9 cellular contexts compared by ENCODE assay signal in the genomic region with DNA sequence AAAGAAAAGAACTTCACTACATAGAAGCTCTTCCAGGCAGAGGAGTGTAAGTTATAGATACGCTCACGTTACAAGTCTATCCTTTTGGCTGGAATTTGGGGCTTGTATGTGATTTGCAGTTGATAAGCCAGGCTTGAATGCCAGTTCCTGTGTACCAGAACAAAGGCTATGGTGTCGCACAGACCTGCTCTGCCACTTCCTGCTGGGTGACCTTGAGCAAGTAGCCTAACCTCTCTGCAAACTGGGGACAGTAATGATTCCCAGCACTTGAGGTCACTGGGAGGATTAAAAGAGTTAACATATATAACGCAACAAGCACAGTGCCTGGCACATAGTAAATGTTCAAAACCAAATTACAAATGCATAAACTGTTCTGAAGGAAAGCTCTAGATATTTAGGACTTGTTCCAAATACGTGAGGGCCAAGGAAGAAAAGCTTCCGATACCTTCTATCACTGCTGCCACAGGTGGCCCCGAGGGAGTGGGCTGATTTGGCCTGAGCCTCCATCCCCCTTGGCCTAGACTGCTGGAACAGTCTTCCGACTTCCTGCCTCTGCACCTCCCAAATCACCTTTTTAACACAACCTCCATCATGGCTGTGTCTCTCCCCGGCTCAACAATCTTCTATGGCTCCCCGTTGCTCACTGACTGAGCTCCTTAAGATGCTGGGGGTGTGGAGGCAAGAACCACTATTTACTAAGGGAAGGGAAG. TPM values are rescaled to one million over a fixed set of nuclear protein-coding genes. Genes with fewer than 3 reads are reported as not detected.
DNase-seq lines count a peak whose midpoint lies in the region; ATAC-seq, FAIRE-seq and TF ChIP-seq lines count a peak whose summit lies in the region.
"Had no signal": no experiment of that assay in that cellular context is flagged by ENCODE, and none has a peak within 500 bp of the region (broad histone marks: within the 10 kb centered on the region; RNA-seq: fewer than 3 reads in every experiment).

No MANE protein-coding gene starts in this region.

- intact Hi-C loops in activated CD8-positive, alpha-beta T cell treated with anti-CD3 and anti-CD28 coated beads for 36 hours (cut with micrococcal nuclease): loop anchor here (10.0 kb wide), 2 partner anchors 62 to 152 kb away; a partner anchor contains a TSS

- DNase-seq in A549 (ENCODE audit: low read depth in 1 of 2, low spot score in 1 of 2) (no peak), H9 (peak; percentile 36), mesendoderm (peak; percentile 23), COLO829 (ENCODE audit: low spot score) (no peak), erythroblast (lab: John Stamatoyannopoulos, UW) (no peak), HPDE6-E6E7 (ENCODE audit: extremely low spot score) (no peak)
- peak; percentile 32 for DNase-seq in activated CD8-positive, alpha-beta T cell treated with anti-CD3 and anti-CD28 coated beads for 36 hours
- DNase-seq: SW 1271 had no signal

- H3K79me1 ChIP-seq in H9 (ENCODE audit: insufficient read depth, low read depth, low read length, poor library complexity, severe bottlenecking) (no peaks in the 10 kb centered on the region), mesendoderm (ENCODE audit: low read length) (no peaks in the 10 kb centered on the region)

- no peak overlapping the region for H3K27ac ChIP-seq in A549
- H3K27ac ChIP-seq in H9 (ENCODE audit: insufficient read length, low read depth, low read length): no peak overlapping the region
- no peak overlapping the region for H3K27ac ChIP-seq in mesendoderm (ENCODE audit: low read depth, low read length)

- no peaks in the 10 kb centered on the region for H3K79me2 ChIP-seq in H9 (ENCODE audit: insufficient read depth, low read length)
- H3K79me2 ChIP-seq in mesendoderm (ENCODE audit: control insufficient read depth, insufficient read depth, low read length): no peaks in the 10 kb centered on the region

- CTCF ChIA-PET in A549 (lab: Yijun Ruan, JAX): interaction anchor here (0.9 to 2.8 kb wide), 6 partner anchors 23 to 275 kb away, joined by 3 to 10 read pairs (median 5); no protein-coding TSS in a partner anchor
- CTCF ChIA-PET in activated CD8-positive, alpha-beta T cell treated with anti-CD3 and anti-CD28 coated beads for 36 hours (lab: Charles Lee): interaction anchor here (0.9 to 1.5 kb wide), 5 partner anchors 8 to 274 kb away, joined by 3 to 5 read pairs (median 3); no protein-coding TSS in a partner anchor

- H3K4me1 ChIP-seq in A549 (no peaks in the 10 kb centered on the region), H9 (ENCODE audit: insufficient read depth, low read length) (peaks cover 4% of the 10 kb centered on the region; the same call in 1 of the 2 replicates), mesendoderm (ENCODE audit: control insufficient read depth, low read depth, low read length) (no peaks in the 10 kb centered on the region)

- H2AK5ac ChIP-seq in H9 (ENCODE audit: insufficient read length, low read length): no peak overlapping the region
- H2AK5ac ChIP-seq in mesendoderm (ENCODE audit: low read length): no peak overlapping the region

- H4K8ac ChIP-seq in H9 (replicated peaks; ENCODE audit: insufficient read length, low read depth, low read length) (no peak overlapping the region), mesendoderm (ENCODE audit: low read depth, low read length) (no peak overlapping the region)

- H2BK5ac ChIP-seq in H9 (ENCODE audit: insufficient read length, low read length): no peak overlapping the region
- H2BK5ac ChIP-seq in mesendoderm (ENCODE audit: low read length): no peak overlapping the region

- peak overlapping the region; percentile 77 to 89 for H3K4me3 Mint-ChIP-seq in H9
- H3K4me3 Mint-ChIP-seq in activated CD8-positive, alpha-beta T cell treated with anti-CD3 and anti-CD28 coated beads for 36 hours: peak overlapping the region; percentile 65

- H3K36me3 Mint-ChIP-seq in H9 (ENCODE audit: insufficient read depth in 1 of 3, low read depth in 3 of 3): no peaks in the 10 kb centered on the region; a peak in 3 of 7 replicates
- H3K36me3 Mint-ChIP-seq in activated CD8-positive, alpha-beta T cell treated with anti-CD3 and anti-CD28 coated beads for 36 hours (ENCODE audit: low read depth): no peaks in the 10 kb centered on the region

- peak overlapping the region; percentile 82 to 98 (median 92); a peak in 6 of 7 replicates for H3K27ac Mint-ChIP-seq in H9
- H3K27ac Mint-ChIP-seq in activated CD8-positive, alpha-beta T cell treated with anti-CD3 and anti-CD28 coated beads for 36 hours: peak overlapping the region; percentile 94

- H3T11ph ChIP-seq in H9 (ENCODE audit: low read length): no peak overlapping the region

- no peak overlapping the region for H3K9ac ChIP-seq in H9 (ENCODE audit: extremely low read depth, insufficient read length, low read length)
- H3K9ac ChIP-seq in mesendoderm (ENCODE audit: low read length): no peak overlapping the region

- no peak for TF ChIP-seq EP300 in A549 (IDR thresholded peaks at IDR 0.05)

- H2BK120ac ChIP-seq in H9 (ENCODE audit: low read depth, low read length, poor library complexity, severe bottlenecking): no peak overlapping the region
- H2BK120ac ChIP-seq in mesendoderm (ENCODE audit: low read depth, low read length): no peak overlapping the region

- POLR2A ChIA-PET in A549 (lab: Yijun Ruan, JAX): no interaction called here
- POLR2A ChIA-PET in activated CD8-positive, alpha-beta T cell treated with anti-CD3 and anti-CD28 coated beads for 36 hours (lab: Charles Lee): interaction anchor here (1.1 to 5.0 kb wide), 8 partner anchors 11 to 114 kb away, joined by 3 to 23 read pairs (median 7); a partner anchor contains a TSS

- peaks cover 2% of the 10 kb centered on the region for H3K23me2 ChIP-seq in H9 (ENCODE audit: insufficient read length, low read depth, low read length, poor library complexity, severe bottlenecking)

- H3K36me3 ChIP-seq in mesendoderm (ENCODE audit: control insufficient read depth, insufficient read depth, low read length): no peaks in the 10 kb centered on the region

- H3K4me3 ChIP-seq in A549: no peak overlapping the region
- H3K4me3 ChIP-seq in mesendoderm (ENCODE audit: low read length): no peak overlapping the region

- H4K20me1 ChIP-seq in H9 (ENCODE audit: control insufficient read depth, insufficient read depth, insufficient read length): no peaks in the 10 kb centered on the region

- peaks cover 26% of the 10 kb centered on the region for H3K27me3 Mint-ChIP-seq in H9 (ENCODE audit: low read depth)
- H3K27me3 Mint-ChIP-seq in activated CD8-positive, alpha-beta T cell treated with anti-CD3 and anti-CD28 coated beads for 36 hours: no peaks in the 10 kb centered on the region

- H3K4me2 ChIP-seq in A549: no peak overlapping the region
- peak overlapping the region; percentile 48 for H3K4me2 ChIP-seq in H9 (ENCODE audit: insufficient read depth, insufficient read length, low read length)
- H3K4me2 ChIP-seq in mesendoderm (ENCODE audit: low read length): no peak overlapping the region

- peaks cover 59 to 68% of the 10 kb centered on the region in 2 experiments for H3K9me3 Mint-ChIP-seq in H9
- H3K9me3 Mint-ChIP-seq in activated CD8-positive, alpha-beta T cell treated with anti-CD3 and anti-CD28 coated beads for 36 hours: no peaks in the 10 kb centered on the region

- H3K18ac ChIP-seq in H9 (ENCODE audit: insufficient read length, low read depth, low read length) (no peak overlapping the region), mesendoderm (ENCODE audit: low read length) (no peak overlapping the region)

- H3K56ac ChIP-seq in H9 (ENCODE audit: insufficient read length, low read depth, low read length): no peak overlapping the region
- H3K56ac ChIP-seq in mesendoderm (ENCODE audit: low read length): peak overlapping the region; percentile 25

- H3K27me3 ChIP-seq in H9 (ENCODE audit: insufficient read depth, low read length): no peaks in the 10 kb centered on the region; the same call in 1 of the 2 replicates
- H3K27me3 ChIP-seq in mesendoderm (ENCODE audit: insufficient read depth, low read length, poor library complexity): peaks cover 3% of the 10 kb centered on the region

- 93% methylated on average over 10 of the region's 10 CpGs for WGBS in A549 (ENCODE audit: missing lambda C conversion rate)
- no CpG with 5 or more reads among the region's 10 CpGs for WGBS in H9 (ENCODE audit: extremely low coverage, insufficient read length, low lambda C conversion rate)
- WGBS in mesendoderm (ENCODE audit: extremely low coverage, insufficient coverage, low lambda C conversion rate): no CpG with 5 or more reads among the region's 10 CpGs

- no peak for TF ChIP-seq CTCF in A549 (IDR thresholded peaks at IDR 0.05)
- no peak for TF ChIP-seq CTCF in H9 (conservative IDR thresholded peaks at IDR 0.05)
- no peak for TF ChIP-seq CTCF in activated CD8-positive, alpha-beta T cell treated with anti-CD3 and anti-CD28 coated beads for 36 hours (IDR thresholded peaks at IDR 0.05)

- no peak overlapping the region for H3K4ac ChIP-seq in H9 (ENCODE audit: low read depth, low read length)
- H3K4ac ChIP-seq in mesendoderm (ENCODE audit: low read depth, low read length): no peak overlapping the region

- H4K91ac ChIP-seq in H9 (ENCODE audit: insufficient read length, low read depth, low read length): no peak overlapping the region

- no peak overlapping the region for H3K14ac ChIP-seq in H9 (ENCODE audit: insufficient read depth, low read length)

- H2AFZ ChIP-seq in H9 (ENCODE audit: low read length): no peak overlapping the region

- H2BK15ac ChIP-seq in H9 (ENCODE audit: low read depth, low read length): no peak overlapping the region
- no peak overlapping the region for H2BK15ac ChIP-seq in mesendoderm (replicated peaks; ENCODE audit: low read depth)

- H4K5ac ChIP-seq in H9 (ENCODE audit: insufficient read length, low read depth, low read length) (no peak overlapping the region), mesendoderm (ENCODE audit: low read length) (no peak overlapping the region)

- peak; percentile 84 for FAIRE-seq in A549 (lab: Jason Lieb, UNC)

- TF ChIP-seq POLR2A in A549 (IDR thresholded peaks at IDR 0.05; ENCODE audit: low read length): no peak
- no peak for TF ChIP-seq POLR2A in erythroblast (IDR thresholded peaks at IDR 0.05; ENCODE audit: low read length)

- no peak overlapping the region for H2BK20ac ChIP-seq in H9 (ENCODE audit: low read depth, low read length, poor library complexity, severe bottlenecking)

- no peak overlapping the region for H2BK12ac ChIP-seq in H9 (ENCODE audit: insufficient read length, low read depth, low read length)

- ATAC-seq in A549: no peak
- no peak for ATAC-seq in activated CD8-positive, alpha-beta T cell treated with anti-CD3 and anti-CD28 coated beads for 36 hours
- no peak for ATAC-seq in HG03378 (IDR thresholded peaks at IDR 0.05; ENCODE audit: unreplicated experiment)

- H3K9me3 ChIP-seq in A549: no peaks in the 10 kb centered on the region
- H3K9me3 ChIP-seq in H9 (ENCODE audit: control insufficient read depth, low read depth, low read length): peaks cover 24% of the 10 kb centered on the region

- no peak for TF ChIP-seq RAD21 in A549 (conservative IDR thresholded peaks at IDR 0.05 in 1 of 2, IDR thresholded peaks at IDR 0.05 in 1 of 2)

- peaks cover 26 to 27% of the 10 kb centered on the region in 2 experiments for H3K4me1 Mint-ChIP-seq in H9
- H3K4me1 Mint-ChIP-seq in activated CD8-positive, alpha-beta T cell treated with anti-CD3 and anti-CD28 coated beads for 36 hours (ENCODE audit: low read depth): peaks cover 46% of the 10 kb centered on the region

- H3K23ac ChIP-seq in H9 (ENCODE audit: insufficient read length, low read depth, low read length): no peak overlapping the region
- no peak overlapping the region for H3K23ac ChIP-seq in mesendoderm (ENCODE audit: low read length)

RNA-seq across cellular contexts. Expression of a gene that starts 1.3 kb away (rescaled TPM):
- 0.05 and 0.08 TPM in 2 replicates for polyA plus RNA-seq in A549 (2011; rRNA removed)
- 0.16 and 0.25 TPM in 2 replicates for polyA plus RNA-seq in A549 (2012; cell fraction: cytosol; rRNA removed)
- polyA plus RNA-seq in A549 (2012; cell fraction: nucleus; rRNA removed): 0.07 and 0.22 TPM in 2 replicates
- 0.09 to 0.22 TPM (median 0.09 TPM) in 3 replicates for polyA plus RNA-seq in A549 (2017; fragmentation: RNase III; extraction: RNeasy Plus Mini Kit Qiagen cat#74134 plus additional on column Dnase treatment)
- polyA minus RNA-seq in A549 (2011; rRNA and poly(A)+ RNA removed): not detected in 2 replicates
- total RNA-seq in H9 (2021): 0.92 and 0.98 TPM in 2 replicates
- total RNA-seq in activated CD8-positive, alpha-beta T cell treated with anti-CD3 and anti-CD28 coated beads for 36 hours: under 1 TPM in 1 of 2 experiments, not detected in 1; 0.23 TPM
- polyA plus RNA-seq in mesendoderm (2013, experiment 1 of 2): 0.28 TPM
- 0.20 TPM for polyA plus RNA-seq in mesendoderm (2013, experiment 2 of 2)

RNA-seq across cellular contexts. Expression of a gene that starts 34.3 kb away (rescaled TPM):
- polyA plus RNA-seq in A549 (2011; rRNA removed) (3,499 and 3,669 TPM in 2 replicates), A549 (2017; fragmentation: RNase III; extraction: RNeasy Plus Mini Kit Qiagen cat#74134 plus additional on column Dnase treatment) (4,937 to 5,260 TPM (median 4,942 TPM) in 3 replicates)
- polyA plus RNA-seq in A549 (2012; cell fraction: cytosol; rRNA removed): 2,112 and 2,747 TPM in 2 replicates
- 366 and 434 TPM in 2 replicates for polyA plus RNA-seq in A549 (2012; cell fraction: nucleus; rRNA removed)
- polyA minus RNA-seq in A549 (2011; rRNA and poly(A)+ RNA removed): 180 and 224 TPM in 2 replicates
- 2,033 and 2,054 TPM in 2 replicates for total RNA-seq in H9 (2021)
- total RNA-seq in activated CD8-positive, alpha-beta T cell treated with anti-CD3 and anti-CD28 coated beads for 36 hours: 1,000 to 10,000 TPM; 2,778 to 2,808 TPM
- 6,113 TPM for polyA plus RNA-seq in mesendoderm (2013, experiment 1 of 2)
- polyA plus RNA-seq in mesendoderm (2013, experiment 2 of 2): 6,038 TPM

Comparison
In these comparisons a context has a peak if more than half of its experiments do, and no peak if none do; other contexts are left out.
1. DNase-seq: peak in H9 (single experiment), activated CD8-positive, alpha-beta T cell treated with anti-CD3 and anti-CD28 coated beads for 36 hours (single experiment) and mesendoderm (single experiment); none in A549 (0 of 2), COLO829 (single experiment), erythroblast (0 of 2) and HPDE6-E6E7 (single experiment).